In genomic region chr2:23905155-23905554, GRCh38 we compare ENCODE assay signal across 16 cellular contexts.
DNase-seq lines count a peak whose midpoint lies in the region; ATAC-seq and TF ChIP-seq lines count a peak whose summit lies in the region.
"Had no signal": no experiment of that assay in that cellular context is flagged by ENCODE, and none has a peak within 500 bp of the region (broad histone marks: within the 10 kb centered on the region; RNA-seq: fewer than 3 reads in every experiment).

No MANE protein-coding gene starts in this region.

- no peak overlapping the region for H3K4me2 ChIP-seq in DND-41 (ENCODE audit: insufficient read depth, low read length)

- peaks cover 14% of the 10 kb centered on the region for H4K20me1 ChIP-seq in DND-41 (ENCODE audit: insufficient read depth, low read length)

- H3K79me2 ChIP-seq in DND-41 (ENCODE audit: insufficient read depth, low read length): peaks cover 71% of the 10 kb centered on the region

- no peak overlapping the region for H3K4me3 ChIP-seq in DND-41 (ENCODE audit: low read depth in 1 of 2, low read length in 2 of 2)
- H3K4me3 ChIP-seq: stomach, vagina had no signal

- no peak overlapping the region for H3K9ac ChIP-seq in DND-41 (ENCODE audit: low read depth, low read length)

- no peak overlapping the region for H2AFZ ChIP-seq in DND-41 (ENCODE audit: low read depth, low read length)

- no peaks in the 10 kb centered on the region for H3K27me3 ChIP-seq in DND-41 (ENCODE audit: insufficient read depth, low read length, poor library complexity)
- H3K27me3 ChIP-seq: stomach, vagina had no signal

- H3K27ac ChIP-seq in DND-41 (ENCODE audit: low read length): no peak overlapping the region
- H3K27ac ChIP-seq: stomach, vagina had no signal

- H3K4me1 ChIP-seq in DND-41 (ENCODE audit: insufficient read depth, low read length): no peaks in the 10 kb centered on the region

- no peaks in the 10 kb centered on the region for H3K36me3 ChIP-seq in DND-41 (ENCODE audit: insufficient read depth, low read length)
- H3K36me3 ChIP-seq: stomach, vagina had no signal

- 0 out of 3 replicates have a peak, but pooled peaks have one; percentile 12 for ATAC-seq in DND-41 (ENCODE audit: insufficient read depth, low read depth)
- ATAC-seq in HG03097 (IDR thresholded peaks at IDR 0.05; ENCODE audit: low FRiP score, unreplicated experiment): peak; percentile 51
- ATAC-seq in HG03565 (IDR thresholded peaks at IDR 0.05; ENCODE audit: unreplicated experiment): no peak
- no peak for ATAC-seq in GM21529 (IDR thresholded peaks at IDR 0.05; ENCODE audit: unreplicated experiment)

- TF ChIP-seq CTCF in DND-41 (IDR thresholded peaks at IDR 0.05; ENCODE audit: borderline replicate concordance, extremely low read depth, low read length, poor library complexity, severe bottlenecking): no peak

- H3K9me3 ChIP-seq in DND-41 (ENCODE audit: insufficient read depth, low read length, severe bottlenecking): no peaks in the 10 kb centered on the region
- H3K9me3 ChIP-seq: stomach, vagina had no signal

- DNase-seq in DND-41 (no peak), UCSD-AML1 (lab: John Stamatoyannopoulos, UW; ENCODE audit: unreplicated experiment) (peak; percentile 14), iris pigment epithelial cell (ENCODE audit: low read depth) (peak; percentile 55), AML-193 (lab: John Stamatoyannopoulos, UW) (no peak), cortex of kidney (lab: John Stamatoyannopoulos, UW) (no peak)
- DNase-seq: activated B cell treated with CpG ODN at 0.5 μM for 24 hours; activated effector memory CD4-positive, alpha-beta T cell treated with Interleukin-2 at 50 U/mL for 16 hours; left cardiac atrium; posterior cingulate gyrus; RPMI8226; stimulated activated CD4-positive, alpha-beta T cell treated with anti-CD3 and anti-CD28 coated beads, Interleukin-15, amount 100 ng/mL, for 24 hours; stomach had no signal

Comparison
In these comparisons a context has a peak if more than half of its experiments do, and no peak if none do; other contexts are left out.
1. ATAC-seq: peak in DND-41 (single experiment) and HG03097 (single experiment); none in HG03565 (single experiment) and GM21529 (single experiment).
2. DNase-seq: peak in UCSD-AML1 (single experiment) and iris pigment epithelial cell (single experiment); none in DND-41 (single experiment), AML-193 (0 of 2) and cortex of kidney (single experiment).